ENCODE assay signal across 10 cellular contexts in the genomic region with DNA sequence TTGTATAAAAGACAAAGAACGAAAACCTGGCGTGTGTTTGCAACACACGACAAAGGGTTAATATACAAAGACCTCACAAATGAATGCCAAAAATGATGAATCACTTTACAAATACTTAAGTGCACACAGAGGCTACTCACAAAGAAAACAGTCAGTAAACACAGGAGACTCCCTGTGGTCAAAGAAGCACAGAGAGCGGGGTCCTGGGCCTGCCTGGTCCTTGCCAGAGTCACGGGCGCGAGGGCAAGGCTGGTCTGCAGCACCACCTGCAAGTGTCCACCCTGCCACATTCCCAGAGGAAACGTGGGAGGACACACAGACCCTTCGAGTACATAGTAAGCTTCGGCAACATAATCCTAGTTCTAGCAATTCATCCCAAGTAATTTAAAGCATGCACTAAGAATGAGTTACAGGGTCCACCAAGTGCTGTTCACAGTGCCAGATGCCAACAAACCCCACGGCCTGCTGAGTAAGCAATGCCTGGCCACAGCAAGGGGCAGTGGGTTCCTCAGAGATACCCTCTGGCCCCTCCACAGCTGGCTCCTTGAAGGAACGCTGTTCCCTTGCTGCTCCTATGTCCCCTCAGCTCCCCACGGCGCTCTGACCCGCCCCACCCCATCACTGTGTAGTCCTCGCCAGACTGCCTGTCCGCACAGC. TPM values are rescaled to one million over a fixed set of nuclear protein-coding genes. Genes with fewer than 3 reads are reported as not detected.
A peak's percentile ranks its signal among the peaks of the same experiment; 100 is the strongest.
DNase-seq lines count a peak whose midpoint lies in the region; ATAC-seq, FAIRE-seq and TF ChIP-seq lines count a peak whose summit lies in the region.
"Had no signal": no experiment of that assay in that cellular context is flagged by ENCODE, and none has a peak within 500 bp of the region (broad histone marks: within the 10 kb centered on the region; RNA-seq: fewer than 3 reads in every experiment).

No MANE protein-coding gene starts in this region.

- no peaks in the 10 kb centered on the region for H3K9me3 ChIP-seq in A549
- no peaks in the 10 kb centered on the region for H3K9me3 ChIP-seq in T-helper 17 cell (ENCODE audit: control insufficient read depth, low read length, poor library complexity, severe bottlenecking)

- H3K4me3 Mint-ChIP-seq in T-helper 17 cell = no peak overlapping the region
- H3K4me3 Mint-ChIP-seq in activated T-helper 1 cell treated with anti-CD3 and anti-CD28 coated beads, Interleukin-12 subunit alpha, Interleukin-12 subunit beta, Interleukin-2, Interleukin-4 antibody, amounts not matched to agents 30 ng/mL and 10 ng/mL and 1 ng/mL, durations not matched to agents 14 hours and 24 hours and 36 hours = no peak overlapping the region

- DNase-seq in A549 (ENCODE audit: low read depth in 1 of 2, low spot score in 1 of 2) (peak; percentile 89 to 99), HEK293T (ENCODE audit: extremely low spot score) (no peak), astrocyte of the cerebellum (ENCODE audit: low read depth) (peak; percentile 82), left kidney (ENCODE audit: low read depth, low spot score) (peak; percentile 59), T-helper 17 cell (no peak)
- DNase-seq in stimulated activated CD8-positive, alpha-beta memory T cell treated with anti-CD3 and anti-CD28 coated beads, Interleukin-4, amount 100 ng/mL, for 48 hours = no peak
- DNase-seq in activated T-helper 1 cell treated with anti-CD3 and anti-CD28 coated beads, Interleukin-12 subunit alpha, Interleukin-12 subunit beta, Interleukin-2, Interleukin-4 antibody, amounts not matched to agents 30 ng/mL and 10 ng/mL and 1 ng/mL, durations not matched to agents 14 hours and 24 hours and 36 hours (ENCODE audit: low spot score) = no peak
- DNase-seq: hippocampal formation, NCI-H1092 treated with DMSO at 0.1 percent for 48 hours had no signal

- H3K4me2 ChIP-seq in A549 = peak overlapping the region; percentile 81

- FAIRE-seq in A549 (lab: Jason Lieb, UNC) = peak; percentile 97

- H3K4me1 ChIP-seq in A549 = peaks cover 76% of the 10 kb centered on the region

- no peak for TF ChIP-seq POLR2A in A549 (IDR thresholded peaks at IDR 0.05; ENCODE audit: low read length)

- in situ Hi-C loops in astrocyte of the cerebellum (cut with HindIII; ENCODE audit: low sequenced_read_pairs) = no loop called here

- H3K4me1 Mint-ChIP-seq in T-helper 17 cell = peaks cover 14% of the 10 kb centered on the region
- H3K4me1 Mint-ChIP-seq in activated T-helper 1 cell treated with anti-CD3 and anti-CD28 coated beads, Interleukin-12 subunit alpha, Interleukin-12 subunit beta, Interleukin-2, Interleukin-4 antibody, amounts not matched to agents 30 ng/mL and 10 ng/mL and 1 ng/mL, durations not matched to agents 14 hours and 24 hours and 36 hours (ENCODE audit: low read depth) = peaks cover 7% of the 10 kb centered on the region

- peak overlapping the region; percentile 93 to 95 for H3K27ac ChIP-seq in A549

- H3K36me3 Mint-ChIP-seq in T-helper 17 cell (ENCODE audit: low read depth) = no peaks in the 10 kb centered on the region
- H3K36me3 Mint-ChIP-seq in activated T-helper 1 cell treated with anti-CD3 and anti-CD28 coated beads, Interleukin-12 subunit alpha, Interleukin-12 subunit beta, Interleukin-2, Interleukin-4 antibody, amounts not matched to agents 30 ng/mL and 10 ng/mL and 1 ng/mL, durations not matched to agents 14 hours and 24 hours and 36 hours (ENCODE audit: low read depth) = peaks cover 32% of the 10 kb centered on the region

- TF ChIP-seq EP300 in A549 (IDR thresholded peaks at IDR 0.05) = peak in 1 of 2 experiments; percentile 67; a peak in 2 of 5 replicates

- POLR2A ChIA-PET in A549 (lab: Yijun Ruan, JAX) = interaction anchor here (0.7 to 3.0 kb wide), 6 partner anchors 10 to 64 kb away, joined by 3 to 32 read pairs (median 4); partner anchors contain the start of genes ACTG1 and FAAP100
- POLR2A ChIA-PET in HEK293T (lab: Yijun Ruan, JAX) = interaction anchor here (0.8 kb wide), 1 partner anchor 10 kb away, joined by 5 read pairs; no protein-coding TSS in a partner anchor

- intact Hi-C loops in activated T-helper 1 cell treated with anti-CD3 and anti-CD28 coated beads, Interleukin-12 subunit alpha, Interleukin-12 subunit beta, Interleukin-2, Interleukin-4 antibody, amounts not matched to agents 30 ng/mL and 10 ng/mL and 1 ng/mL, durations not matched to agents 14 hours and 24 hours and 36 hours (cut with micrococcal nuclease) = loop anchor here (5.0 kb wide), 1 partner anchor 36 kb away; no protein-coding TSS in a partner anchor

- WGBS in A549 (ENCODE audit: missing lambda C conversion rate) = 5% methylated on average over 17 of the region's 17 CpGs

- TF ChIP-seq RAD21 in A549 (conservative IDR thresholded peaks at IDR 0.05 in 1 of 2, IDR thresholded peaks at IDR 0.05 in 1 of 2) = peak; percentile 43 to 57; a peak in 4 of 5 replicates

- no peaks in the 10 kb centered on the region for H3K9me3 Mint-ChIP-seq in activated T-helper 1 cell treated with anti-CD3 and anti-CD28 coated beads, Interleukin-12 subunit alpha, Interleukin-12 subunit beta, Interleukin-2, Interleukin-4 antibody, amounts not matched to agents 30 ng/mL and 10 ng/mL and 1 ng/mL, durations not matched to agents 14 hours and 24 hours and 36 hours

- TF ChIP-seq CTCF in A549 (IDR thresholded peaks at IDR 0.05) (0 out of 3 replicates have a peak, but pooled peaks have one; percentile 13), astrocyte of the cerebellum (IDR thresholded peaks at IDR 0.05; ENCODE audit: low read depth, low read length, missing control alignments) (no peak)

- H3K4me3 ChIP-seq in A549 = peak overlapping the region; percentile 21; the same call in 2 of the 3 replicates
- no peak overlapping the region for H3K4me3 ChIP-seq in astrocyte of the cerebellum (ENCODE audit: low read depth, low read length)

- ATAC-seq in A549 (peak; percentile 86 to 91), T-helper 17 cell (no peak), HG02852 (IDR thresholded peaks at IDR 0.05; ENCODE audit: unreplicated experiment) (no peak)

- H3K27ac Mint-ChIP-seq in T-helper 17 cell = no peak overlapping the region
- H3K27ac Mint-ChIP-seq in activated T-helper 1 cell treated with anti-CD3 and anti-CD28 coated beads, Interleukin-12 subunit alpha, Interleukin-12 subunit beta, Interleukin-2, Interleukin-4 antibody, amounts not matched to agents 30 ng/mL and 10 ng/mL and 1 ng/mL, durations not matched to agents 14 hours and 24 hours and 36 hours = no peak overlapping the region

- H3K27me3 Mint-ChIP-seq in T-helper 17 cell = no peaks in the 10 kb centered on the region
- no peaks in the 10 kb centered on the region for H3K27me3 Mint-ChIP-seq in activated T-helper 1 cell treated with anti-CD3 and anti-CD28 coated beads, Interleukin-12 subunit alpha, Interleukin-12 subunit beta, Interleukin-2, Interleukin-4 antibody, amounts not matched to agents 30 ng/mL and 10 ng/mL and 1 ng/mL, durations not matched to agents 14 hours and 24 hours and 36 hours (ENCODE audit: insufficient read depth)

- CTCF ChIA-PET in A549 (lab: Yijun Ruan, JAX) (interaction anchor here (0.7 to 45.0 kb wide), 8 partner anchors 6 to 106 kb away, joined by 3 to 1604 read pairs (median 6); partner anchors contain the start of gene FAAP100), HEK293T (lab: Yijun Ruan, JAX) (interaction anchor here (0.8 kb wide), 1 partner anchor 79 kb away, joined by 4 read pairs; no protein-coding TSS in a partner anchor)

TF ChIP-seq in A549, 52 proteins besides CTCF, POLR2A, EP300 and RAD21 (continues in another document):
- TF ChIP-seq E2F6 (IDR thresholded peaks at IDR 0.05; ENCODE audit: borderline replicate concordance, low read depth) = peak; percentile 94
- TF ChIP-seq KDM5A (IDR thresholded peaks at IDR 0.05) = no peak
- TF ChIP-seq POLR2AphosphoS2 (conservative IDR thresholded peaks at IDR 0.05; ENCODE audit: low read length) = 0 out of 2 replicates have a peak, but pooled peaks have one; percentile 38
- TF ChIP-seq MAFK (IDR thresholded peaks at IDR 0.05; ENCODE audit: partially characterized antibody) = peak; percentile 66

TF ChIP-seq in HEK293T, 16 proteins besides CTCF, POLR2A, EP300 and RAD21:
- no peak for TF ChIP-seq CTBP1 (IDR thresholded peaks at IDR 0.05; ENCODE audit: borderline replicate concordance)
- TF ChIP-seq ELF4 (IDR thresholded peaks at IDR 0.05) = no peak
- no peak for TF ChIP-seq ZNF384 (IDR thresholded peaks at IDR 0.05)
- peak; percentile 59; the same call in 1 of the 2 replicates for TF ChIP-seq PKNOX1 (IDR thresholded peaks at IDR 0.05)
- TF ChIP-seq FOXA1 (IDR thresholded peaks at IDR 0.05) = no peak
- no peak for TF ChIP-seq SP1 (IDR thresholded peaks at IDR 0.05)
- TF ChIP-seq TARDBP (IDR thresholded peaks at IDR 0.05) = no peak
TF ChIP-seq in HEK293T: peak in this region for 1.

RNA-seq across cellular contexts. Expression of gene FAAP100, which starts 24.6 kb away (rescaled TPM):
- polyA plus RNA-seq in A549 (2011; rRNA removed) (5.4 and 7.2 TPM in 2 replicates), A549 (2017; fragmentation: RNase III; extraction: RNeasy Plus Mini Kit Qiagen cat#74134 plus additional on column Dnase treatment) (16.2 to 17.7 TPM (median 16.8 TPM) in 3 replicates)
- 17.3 and 25.1 TPM in 2 replicates for polyA plus RNA-seq in A549 (2012; cell fraction: cytosol; rRNA removed)
- polyA plus RNA-seq in A549 (2012; cell fraction: nucleus; rRNA removed) = 52.4 and 75.7 TPM in 2 replicates
- 7.8 and 10.0 TPM in 2 replicates for polyA minus RNA-seq in A549 (2011; rRNA and poly(A)+ RNA removed)
- 10 to 100 TPM; 25.2 to 30.6 TPM for total RNA-seq in T-helper 17 cell
- total RNA-seq in activated T-helper 1 cell treated with anti-CD3 and anti-CD28 coated beads, Interleukin-12 subunit alpha, Interleukin-12 subunit beta, Interleukin-2, Interleukin-4 antibody, amounts not matched to agents 30 ng/mL and 10 ng/mL and 1 ng/mL, durations not matched to agents 14 hours and 24 hours and 36 hours = 69.2 and 69.5 TPM in 2 replicates

RNA-seq across cellular contexts. Expression of gene FSCN2, which starts 48.6 kb away (rescaled TPM):
- polyA plus RNA-seq in A549 (2011; rRNA removed) (0.84 and 1.2 TPM in 2 replicates), A549 (2017; fragmentation: RNase III; extraction: RNeasy Plus Mini Kit Qiagen cat#74134 plus additional on column Dnase treatment) (1.3 to 1.7 TPM (median 1.3 TPM) in 3 replicates)
- 0.74 and 1.1 TPM in 2 replicates for polyA plus RNA-seq in A549 (2012; cell fraction: cytosol; rRNA removed)
- 7.5 and 8.3 TPM in 2 replicates for polyA plus RNA-seq in A549 (2012; cell fraction: nucleus; rRNA removed)
- 3.6 and 3.7 TPM in 2 replicates for polyA minus RNA-seq in A549 (2011; rRNA and poly(A)+ RNA removed)
- under 1 TPM; 0.65 to 0.72 TPM for total RNA-seq in T-helper 17 cell
- total RNA-seq in activated T-helper 1 cell treated with anti-CD3 and anti-CD28 coated beads, Interleukin-12 subunit alpha, Interleukin-12 subunit beta, Interleukin-2, Interleukin-4 antibody, amounts not matched to agents 30 ng/mL and 10 ng/mL and 1 ng/mL, durations not matched to agents 14 hours and 24 hours and 36 hours = 0.52 and 0.64 TPM in 2 replicates

Comparison
In these comparisons a context has a peak if more than half of its experiments do, and no peak if none do; other contexts are left out.
1. ATAC-seq: peak in A549 (2 of 2); none in T-helper 17 cell (single experiment) and HG02852 (single experiment).
2. DNase-seq: peak in A549 (2 of 2), astrocyte of the cerebellum (single experiment) and left kidney (single experiment); none in HEK293T (single experiment), T-helper 17 cell (0 of 3), stimulated activated CD8-positive, alpha-beta memory T cell treated with anti-CD3 and anti-CD28 coated beads, Interleukin-4, amount 100 ng/mL, for 48 hours (single experiment) and activated T-helper 1 cell treated with anti-CD3 and anti-CD28 coated beads, Interleukin-12 subunit alpha, Interleukin-12 subunit beta, Interleukin-2, Interleukin-4 antibody, amounts not matched to agents 30 ng/mL and 10 ng/mL and 1 ng/mL, durations not matched to agents 14 hours and 24 hours and 36 hours (single experiment).